ENCODE assay signal across 8 cellular contexts in genomic region chr2:3535794-3536681, GRCh38. TPM values are rescaled to one million over a fixed set of nuclear protein-coding genes. Genes with fewer than 3 reads are reported as not detected.
DNase-seq lines count a peak whose midpoint lies in the region; ATAC-seq and TF ChIP-seq lines count a peak whose summit lies in the region.

No MANE protein-coding gene starts in this region.

- H3K27ac ChIP-seq in HUES6 (ENCODE audit: low read depth, low read length), result peak overlapping the region; percentile 4; the same call in 1 of the 2 replicates
- H3K27ac ChIP-seq in ascending aorta, result peak overlapping the region; percentile 95 to 96
- H3K27ac ChIP-seq in hepatocyte, result peak overlapping the region; percentile 98
- H3K27ac ChIP-seq in gastrocnemius medialis, result peak overlapping the region; percentile 83 to 89 (median 84)

- no peaks in the 10 kb centered on the region for H4K20me1 ChIP-seq in hepatocyte (ENCODE audit: insufficient read depth, poor library complexity, severe bottlenecking)

- H3K27me3 ChIP-seq in HUES6 (ENCODE audit: control insufficient read depth, insufficient read depth, low read length) (no peaks in the 10 kb centered on the region), ascending aorta (no peaks in the 10 kb centered on the region), hepatocyte (no peaks in the 10 kb centered on the region), gastrocnemius medialis (no peaks in the 10 kb centered on the region)

- no peaks in the 10 kb centered on the region for H3K9me2 ChIP-seq in hepatocyte (replicated peaks; ENCODE audit: insufficient read depth)

- H3K79me2 ChIP-seq in hepatocyte, result no peaks in the 10 kb centered on the region

- H3K9me3 ChIP-seq in HUES6 (ENCODE audit: control insufficient read depth, insufficient read depth, low read depth, low read length) (no peaks in the 10 kb centered on the region), ascending aorta (no peaks in the 10 kb centered on the region), hepatocyte (ENCODE audit: low read depth) (no peaks in the 10 kb centered on the region), gastrocnemius medialis (no peaks in the 10 kb centered on the region)

- in situ Hi-C loops in gastrocnemius medialis (cut with MboI; ENCODE audit: low sequenced_read_pairs in 4 of 4), result no loop called here

- peak overlapping the region; percentile 68 for H3K4me2 ChIP-seq in hepatocyte

- H3K4me1 ChIP-seq in HUES6 (ENCODE audit: control insufficient read depth, insufficient read depth, low read length) (peaks cover 11% of the 10 kb centered on the region; the same call in 1 of the 2 replicates), ascending aorta (peaks cover 3 to 18% of the 10 kb centered on the region in 2 donors), hepatocyte (ENCODE audit: insufficient read depth) (peaks cover 17% of the 10 kb centered on the region), gastrocnemius medialis (peaks cover 14 to 15% of the 10 kb centered on the region in 2 donors)

- 37% methylated on average over 24 of the region's 24 CpGs for WGBS in hepatocyte (ENCODE audit: low lambda C conversion rate, missing lambda C conversion rate)

- H3K36me3 ChIP-seq in HUES6 (ENCODE audit: control insufficient read depth, insufficient read depth, low read length) (peaks cover 16% of the 10 kb centered on the region), ascending aorta (peaks cover 5 to 10% of the 10 kb centered on the region in 2 donors), hepatocyte (replicated peaks; ENCODE audit: insufficient read depth, low read depth) (no peaks in the 10 kb centered on the region), gastrocnemius medialis (peaks cover 0 to 5% of the 10 kb centered on the region in 2 donors)

- peak; percentile 35 to 62 for TF ChIP-seq POLR2A in gastrocnemius medialis (IDR thresholded peaks at IDR 0.05)

- peak overlapping the region; percentile 49 for H2AFZ ChIP-seq in hepatocyte

- peak overlapping the region; percentile 49 for H3K9ac ChIP-seq in HUES6 (ENCODE audit: low read length)

- DNase-seq in EL (peak; percentile 91), ascending aorta (ENCODE audit: low spot score in 2 of 2) (peak; percentile 46 to 88), hepatocyte (ENCODE audit: low spot score) (peak; percentile 85), gastrocnemius medialis (peak; percentile 47 to 63), NCI-H82 (lab: John Stamatoyannopoulos, UW) (no peak), NCI-H187 (lab: John Stamatoyannopoulos, UW) (no peak)

- peak; percentile 86 to 87 for ATAC-seq in gastrocnemius medialis
- ATAC-seq in HG03159 (IDR thresholded peaks at IDR 0.05; ENCODE audit: unreplicated experiment), result no peak

- intact Hi-C loops in ascending aorta (cut with DNase I), result loop anchor here (1.0 to 2.0 kb wide), 7 partner anchors 13 to 157 kb away; partner anchors contain the start of genes ADI1, RNASEH1 and TRAPPC12
- intact Hi-C loops in gastrocnemius medialis (cut with DNase I; ENCODE audit: low total_unique reads), result no loop called here

- H3K4me3 ChIP-seq in HUES6 (ENCODE audit: low read depth, low read length), result peak overlapping the region; percentile 41
- H3K4me3 ChIP-seq in ascending aorta, result peak overlapping the region; percentile 46 to 61
- H3K4me3 ChIP-seq in hepatocyte, result no peak overlapping the region
- H3K4me3 ChIP-seq in gastrocnemius medialis, result peak overlapping the region; percentile 37 to 46 (median 44)

- TF ChIP-seq CTCF in ascending aorta (IDR thresholded peaks at IDR 0.05) (peak in 1 of 3 experiments; percentile 23), hepatocyte (IDR thresholded peaks at IDR 0.05; ENCODE audit: poor library complexity) (peak; percentile 7), gastrocnemius medialis (IDR thresholded peaks at IDR 0.05 in 4 of 5, conservative IDR thresholded peaks at IDR 0.05 in 1 of 5) (peak in 1 of 5 experiments; percentile 13)

RNA-seq across cellular contexts. Expression of gene ADI1, which starts 16.7 kb away (rescaled TPM):
- total RNA-seq in ascending aorta, result 40.9 TPM
- 97.7 and 106 TPM in 2 replicates for total RNA-seq in hepatocyte
- polyA plus RNA-seq in hepatocyte, result 154 and 204 TPM in 2 replicates
- total RNA-seq in gastrocnemius medialis, result 10 to 100 TPM; 40.2 to 98.6 (median 92.3) TPM

RNA-seq across cellular contexts. Expression of gene RNASEH1, which starts 22.1 kb away (rescaled TPM):
- total RNA-seq in ascending aorta (9.3 TPM), hepatocyte (15.3 and 16.6 TPM in 2 replicates), gastrocnemius medialis (10 to 100 TPM; 20.6 to 27.4 (median 23.6) TPM)
- polyA plus RNA-seq in hepatocyte, result 25.6 and 26.9 TPM in 2 replicates

RNA-seq across cellular contexts. Expression of gene RPS7, which starts 39.0 kb away (rescaled TPM):
- 1,995 TPM for total RNA-seq in ascending aorta
- 3,340 and 3,712 TPM in 2 replicates for total RNA-seq in hepatocyte
- polyA plus RNA-seq in hepatocyte, result 400 and 446 TPM in 2 replicates
- 1,000 to 10,000 TPM; 1,367 to 1,677 (median 1,461) TPM for total RNA-seq in gastrocnemius medialis

RNA-seq across cellular contexts. Expression of gene COLEC11, which starts 58.9 kb away (rescaled TPM):
- total RNA-seq in ascending aorta, result 0.75 TPM
- total RNA-seq in hepatocyte, result 22.6 TPM in 2 replicates
- polyA plus RNA-seq in hepatocyte, result 20.9 and 21.5 TPM in 2 replicates
- total RNA-seq in gastrocnemius medialis, result under 1 TPM in 2 of 4 donors, not detected in 2; 0.29 to 0.36 TPM

Comparison
In these comparisons a context has a peak if more than half of its experiments do, and no peak if none do; other contexts are left out.
1. DNase-seq: peak in EL (single experiment), ascending aorta (2 of 2), hepatocyte (single experiment) and gastrocnemius medialis (2 of 2); none in NCI-H82 (single experiment) and NCI-H187 (0 of 2).
2. H3K27ac ChIP-seq: peak in every context shown above with its lines; median percentile 98 in hepatocyte; 96 in ascending aorta; 84 in gastrocnemius medialis; 4 in HUES6.